In genomic region chr22:50525991-50526848, GRCh38 we compare ENCODE assay signal across 1 cellular context.
TF ChIP-seq lines count a peak whose summit lies in the region.

No MANE protein-coding gene starts in this region.

TF ChIP-seq in K562, 482 proteins besides CTCF, POLR2A, EP300 and RAD21 (continued from another document and continues in another):
- TF ChIP-seq, protein P1, sequence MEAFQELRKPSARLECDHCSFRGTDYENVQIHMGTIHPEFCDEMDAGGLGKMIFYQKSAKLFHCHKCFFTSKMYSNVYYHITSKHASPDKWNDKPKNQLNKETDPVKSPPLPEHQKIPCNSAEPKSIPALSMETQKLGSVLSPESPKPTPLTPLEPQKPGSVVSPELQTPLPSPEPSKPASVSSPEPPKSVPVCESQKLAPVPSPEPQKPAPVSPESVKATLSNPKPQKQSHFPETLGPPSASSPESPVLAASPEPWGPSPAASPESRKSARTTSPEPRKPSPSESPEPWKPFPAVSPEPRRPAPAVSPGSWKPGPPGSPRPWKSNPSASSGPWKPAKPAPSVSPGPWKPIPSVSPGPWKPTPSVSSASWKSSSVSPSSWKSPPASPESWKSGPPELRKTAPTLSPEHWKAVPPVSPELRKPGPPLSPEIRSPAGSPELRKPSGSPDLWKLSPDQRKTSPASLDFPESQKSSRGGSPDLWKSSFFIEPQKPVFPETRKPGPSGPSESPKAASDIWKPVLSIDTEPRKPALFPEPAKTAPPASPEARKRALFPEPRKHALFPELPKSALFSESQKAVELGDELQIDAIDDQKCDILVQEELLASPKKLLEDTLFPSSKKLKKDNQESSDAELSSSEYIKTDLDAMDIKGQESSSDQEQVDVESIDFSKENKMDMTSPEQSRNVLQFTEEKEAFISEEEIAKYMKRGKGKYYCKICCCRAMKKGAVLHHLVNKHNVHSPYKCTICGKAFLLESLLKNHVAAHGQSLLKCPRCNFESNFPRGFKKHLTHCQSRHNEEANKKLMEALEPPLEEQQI (IDR thresholded peaks at IDR 0.05): no peak
- peak; percentile 25 for TF ChIP-seq ZNF146 (CRISPR knock-in tag; IDR thresholded peaks at IDR 0.05; ENCODE audit: unreplicated experiment)
- TF ChIP-seq DDX20 (tag; IDR thresholded peaks at IDR 0.05; ENCODE audit: low read depth): no peak
- no peak for TF ChIP-seq GATA2 (CRISPR knock-in tag; IDR thresholded peaks at IDR 0.05)
- TF ChIP-seq, protein P2, sequence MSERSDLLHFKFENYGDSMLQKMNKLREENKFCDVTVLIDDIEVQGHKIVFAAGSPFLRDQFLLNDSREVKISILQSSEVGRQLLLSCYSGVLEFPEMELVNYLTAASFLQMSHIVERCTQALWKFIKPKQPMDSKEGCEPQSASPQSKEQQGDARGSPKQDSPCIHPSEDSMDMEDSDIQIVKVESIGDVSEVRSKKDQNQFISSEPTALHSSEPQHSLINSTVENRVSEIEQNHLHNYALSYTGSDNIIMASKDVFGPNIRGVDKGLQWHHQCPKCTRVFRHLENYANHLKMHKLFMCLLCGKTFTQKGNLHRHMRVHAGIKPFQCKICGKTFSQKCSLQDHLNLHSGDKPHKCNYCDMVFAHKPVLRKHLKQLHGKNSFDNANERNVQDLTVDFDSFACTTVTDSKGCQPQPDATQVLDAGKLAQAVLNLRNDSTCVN (CRISPR knock-in tag; IDR thresholded peaks at IDR 0.05): no peak
- no peak for TF ChIP-seq TFE3 (CRISPR knock-in tag; IDR thresholded peaks at IDR 0.05)
- TF ChIP-seq ZNF76 (CRISPR knock-in tag; IDR thresholded peaks at IDR 0.05; ENCODE audit: borderline replicate concordance): peak; percentile 52; the same call in 1 of the 2 replicates
- TF ChIP-seq ZNF583 (CRISPR knock-in tag; IDR thresholded peaks at IDR 0.05): no peak
- no peak for TF ChIP-seq NR2C2 (CRISPR knock-in tag; IDR thresholded peaks at IDR 0.05)
- peak; percentile 66 for TF ChIP-seq NR2C2 (tag; IDR thresholded peaks at IDR 0.05)
- TF ChIP-seq, protein P3, sequence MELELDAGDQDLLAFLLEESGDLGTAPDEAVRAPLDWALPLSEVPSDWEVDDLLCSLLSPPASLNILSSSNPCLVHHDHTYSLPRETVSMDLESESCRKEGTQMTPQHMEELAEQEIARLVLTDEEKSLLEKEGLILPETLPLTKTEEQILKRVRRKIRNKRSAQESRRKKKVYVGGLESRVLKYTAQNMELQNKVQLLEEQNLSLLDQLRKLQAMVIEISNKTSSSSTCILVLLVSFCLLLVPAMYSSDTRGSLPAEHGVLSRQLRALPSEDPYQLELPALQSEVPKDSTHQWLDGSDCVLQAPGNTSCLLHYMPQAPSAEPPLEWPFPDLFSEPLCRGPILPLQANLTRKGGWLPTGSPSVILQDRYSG (tag; conservative IDR thresholded peaks at IDR 0.05; ENCODE audit: low read depth): no peak
- TF ChIP-seq CBFA2T3 (IDR thresholded peaks at IDR 0.05): no peak
- no peak for TF ChIP-seq NR3C1 (CRISPR knock-in tag; IDR thresholded peaks at IDR 0.05)
- no peak for TF ChIP-seq TFAM (CRISPR knock-in tag; conservative IDR thresholded peaks at IDR 0.05)
- no peak for TF ChIP-seq TFAP4 (CRISPR knock-in tag; IDR thresholded peaks at IDR 0.05; ENCODE audit: borderline replicate concordance)
- TF ChIP-seq CREB1 (IDR thresholded peaks at IDR 0.05): 0 out of 2 replicates have a peak, but pooled peaks have one; percentile 3
- TF ChIP-seq CREB1 (CRISPR knock-in tag; IDR thresholded peaks at IDR 0.05): no peak
- no peak for TF ChIP-seq ZNF311 (CRISPR knock-in tag; IDR thresholded peaks at IDR 0.05)
- no peak for TF ChIP-seq SOX6 (IDR thresholded peaks at IDR 0.05)
- no peak for TF ChIP-seq ZNF644 (tag; IDR thresholded peaks at IDR 0.05; ENCODE audit: low read depth)
- no peak for TF ChIP-seq HNRNPK (IDR thresholded peaks at IDR 0.05; ENCODE audit: low read depth, low read length, poor library complexity, severe bottlenecking)
- TF ChIP-seq MCM3 (IDR thresholded peaks at IDR 0.05): no peak
- TF ChIP-seq RFX1 (IDR thresholded peaks at IDR 0.05): no peak
- TF ChIP-seq DIDO1 (tag; IDR thresholded peaks at IDR 0.05; ENCODE audit: low read depth): no peak
- no peak for TF ChIP-seq THRAP3 (IDR thresholded peaks at IDR 0.05; ENCODE audit: borderline replicate concordance)
- TF ChIP-seq HNRNPH1 (optimal IDR thresholded peaks at IDR 0.05; ENCODE audit: low read depth, low read length): no peak
- no peak for TF ChIP-seq STAG1 (CRISPR knock-in tag; IDR thresholded peaks at IDR 0.05; ENCODE audit: borderline replicate concordance)
- TF ChIP-seq NCOA2 (IDR thresholded peaks at IDR 0.05; ENCODE audit: partially characterized antibody in 2 of 2): no peak
- TF ChIP-seq PTRF (tag; IDR thresholded peaks at IDR 0.05): no peak
- peak in 1 of 2 experiments; percentile 4; a peak in 1 of 4 replicates for TF ChIP-seq MNT (conservative IDR thresholded peaks at IDR 0.05)
- TF ChIP-seq HEY1 (CRISPR knock-in tag; IDR thresholded peaks at IDR 0.05; ENCODE audit: borderline replicate concordance): no peak
- TF ChIP-seq HSF4 (CRISPR knock-in tag; IDR thresholded peaks at IDR 0.05; ENCODE audit: borderline replicate concordance): no peak
- TF ChIP-seq GABPB1 (CRISPR knock-in tag; IDR thresholded peaks at IDR 0.05): no peak
- TF ChIP-seq CREBBP (IDR thresholded peaks at IDR 0.05; ENCODE audit: low read depth, low read length): no peak
- TF ChIP-seq KAT7 (CRISPR knock-in tag; IDR thresholded peaks at IDR 0.05; ENCODE audit: borderline replicate concordance): 0 out of 2 replicates have a peak, but pooled peaks have one; percentile 63
- no peak for TF ChIP-seq SPI1 (IDR thresholded peaks at IDR 0.05; ENCODE audit: borderline replicate concordance, low read depth, low read length)
- TF ChIP-seq TARDBP (IDR thresholded peaks at IDR 0.05): peak; percentile 58; the same call in 1 of the 2 replicates
- no peak for TF ChIP-seq USF2 (CRISPR knock-in tag; IDR thresholded peaks at IDR 0.05)
- TF ChIP-seq ZBTB40 (IDR thresholded peaks at IDR 0.05): no peak
- TF ChIP-seq ZBTB40 (CRISPR knock-in tag; IDR thresholded peaks at IDR 0.05): no peak
- TF ChIP-seq, protein P4, sequence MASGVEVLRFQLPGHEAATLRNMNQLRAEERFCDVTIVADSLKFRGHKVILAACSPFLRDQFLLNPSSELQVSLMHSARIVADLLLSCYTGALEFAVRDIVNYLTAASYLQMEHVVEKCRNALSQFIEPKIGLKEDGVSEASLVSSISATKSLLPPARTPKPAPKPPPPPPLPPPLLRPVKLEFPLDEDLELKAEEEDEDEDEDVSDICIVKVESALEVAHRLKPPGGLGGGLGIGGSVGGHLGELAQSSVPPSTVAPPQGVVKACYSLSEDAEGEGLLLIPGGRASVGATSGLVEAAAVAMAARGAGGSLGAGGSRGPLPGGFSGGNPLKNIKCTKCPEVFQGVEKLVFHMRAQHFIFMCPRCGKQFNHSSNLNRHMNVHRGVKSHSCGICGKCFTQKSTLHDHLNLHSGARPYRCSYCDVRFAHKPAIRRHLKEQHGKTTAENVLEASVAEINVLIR (CRISPR knock-in tag; IDR thresholded peaks at IDR 0.05): 0 out of 2 replicates have a peak, but pooled peaks have one; percentile 8
- TF ChIP-seq RAD51 (IDR thresholded peaks at IDR 0.05; ENCODE audit: borderline replicate concordance, low read depth): no peak
- no peak for TF ChIP-seq TAF7 (tag; IDR thresholded peaks at IDR 0.05)
- peak; percentile 54 for TF ChIP-seq RBFOX2 (IDR thresholded peaks at IDR 0.05; ENCODE audit: low read depth, low read length)
- TF ChIP-seq ZNF217 (CRISPR knock-in tag; IDR thresholded peaks at IDR 0.05): no peak
